In the genomic region with DNA sequence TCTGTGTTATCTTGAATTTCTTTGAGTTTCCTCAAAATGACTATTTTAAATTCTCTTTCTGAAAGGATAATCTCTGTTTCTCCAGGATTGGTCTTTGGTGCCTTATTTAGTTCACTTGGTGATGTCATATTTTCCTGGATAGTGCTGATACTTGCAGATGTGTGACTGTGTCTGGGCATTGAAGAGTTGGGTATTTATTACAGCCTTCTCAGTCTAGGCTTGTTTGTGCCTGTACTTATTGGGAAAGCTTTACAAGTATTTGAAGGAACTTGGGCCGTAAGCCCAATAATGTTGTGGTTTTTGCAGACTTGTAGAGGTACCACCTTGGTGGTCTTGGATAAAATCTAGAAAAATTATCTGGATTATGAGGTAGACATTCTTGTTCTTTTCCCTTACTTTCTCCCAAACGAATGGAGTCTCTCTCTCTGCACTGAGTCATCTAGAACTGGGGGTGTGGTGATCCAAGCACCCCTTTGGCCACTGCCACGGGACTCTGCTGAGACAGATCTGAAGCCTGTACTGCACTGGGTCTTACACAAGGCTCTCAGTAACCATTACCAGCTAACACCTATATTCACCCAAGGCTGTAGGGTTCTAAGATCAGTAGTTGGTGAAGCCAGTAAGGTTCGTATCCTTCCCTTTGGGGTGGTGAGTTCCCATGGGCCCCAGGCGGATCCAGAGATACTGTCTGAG, we compare ENCODE assay signal across 37 cellular contexts.
"Had no signal": no experiment of that assay in that cellular context is flagged by ENCODE, and none has a peak within 500 bp of the region (broad histone marks: within the 10 kb centered on the region; RNA-seq: fewer than 3 reads in every experiment).

No MANE protein-coding gene starts in this region.

- H3K27ac Mint-ChIP-seq: activated B cell treated with CpG ODN at 0.5 μM for 24 hours; activated CD4-positive, alpha-beta memory T cell treated with anti-CD3 and anti-CD28 coated beads for 36 hours; activated naive CD8-positive, alpha-beta T cell treated with anti-CD3 and anti-CD28 coated beads, Interleukin-2, amount 10 ng/mL, durations not matched to agents 7 days and 5 days; T-cell; T-helper 17 cell had no signal

- H3K27ac ChIP-seq: ascending aorta, Peyer's patch, VCaP had no signal

- H3K27me3 Mint-ChIP-seq: activated B cell treated with CpG ODN at 0.5 μM for 24 hours; activated CD4-positive, alpha-beta memory T cell treated with anti-CD3 and anti-CD28 coated beads for 36 hours; activated naive CD8-positive, alpha-beta T cell treated with anti-CD3 and anti-CD28 coated beads, Interleukin-2, amount 10 ng/mL, durations not matched to agents 7 days and 5 days; T-cell; T-helper 17 cell had no signal

- H3K36me3 Mint-ChIP-seq: activated CD4-positive, alpha-beta memory T cell treated with anti-CD3 and anti-CD28 coated beads for 36 hours; activated naive CD8-positive, alpha-beta T cell treated with anti-CD3 and anti-CD28 coated beads, Interleukin-2, amount 10 ng/mL, durations not matched to agents 7 days and 5 days; T-cell had no signal

- H3K4me1 ChIP-seq: ascending aorta, Peyer's patch had no signal

- ATAC-seq: activated T-cell treated with anti-CD3 and anti-CD28 coated beads, Interleukin-2, amount 50 U/mL, for 4 hours; PC-3; Right ventricle myocardium inferior; SK-N-SH treated with all-trans-retinoic acid at 6 μM for 48 hours; T-cell; T-helper 17 cell had no signal

- H3K4me1 Mint-ChIP-seq: activated B cell treated with CpG ODN at 0.5 μM for 24 hours; activated naive CD8-positive, alpha-beta T cell treated with anti-CD3 and anti-CD28 coated beads, Interleukin-2, amount 10 ng/mL, durations not matched to agents 7 days and 5 days; T-cell; T-helper 17 cell had no signal

- H3K4me3 ChIP-seq: ascending aorta, Peyer's patch had no signal

- H3K9me3 ChIP-seq: Peyer's patch had no signal

- H3K4me3 Mint-ChIP-seq: activated B cell treated with CpG ODN at 0.5 μM for 24 hours; activated CD4-positive, alpha-beta memory T cell treated with anti-CD3 and anti-CD28 coated beads for 36 hours; activated naive CD8-positive, alpha-beta T cell treated with anti-CD3 and anti-CD28 coated beads, Interleukin-2, amount 10 ng/mL, durations not matched to agents 7 days and 5 days; activated T-cell treated with anti-CD3 and anti-CD28 coated beads, Interleukin-2, amount 50 U/mL, for 4 hours; T-cell; T-helper 17 cell had no signal

- DNase-seq: activated B cell treated with CpG ODN at 0.5 μM for 24 hours; activated CD4-positive, alpha-beta memory T cell treated with anti-CD3 and anti-CD28 coated beads for 36 hours; activated CD4-positive, alpha-beta T cell treated with anti-CD3 and anti-CD28 coated beads for 4 hours; activated CD4-positive, alpha-beta T cell treated with anti-CD3 and anti-CD28 coated beads, Interleukin-2, amount 50 U/mL, for 1 hour; activated CD4-positive, CD25-positive, alpha-beta regulatory T cell treated with anti-CD3 and anti-CD28 coated beads, Interleukin-2, amount 50 U/mL, for 72 hours; activated CD8-positive, alpha-beta memory T cell treated with anti-CD3 and anti-CD28 coated beads, Interleukin-2, amount 50 U/mL, for 4 hours; activated effector memory CD4-positive, alpha-beta T cell treated with Interleukin-2 at 50 U/mL for 16 hours; activated naive CD4-positive, alpha-beta T cell; activated naive CD4-positive, alpha-beta T cell treated with anti-CD3 and anti-CD28 coated beads, Interleukin-2, amount 50 U/mL, for 16 hours; activated naive CD8-positive, alpha-beta T cell treated with anti-CD3 and anti-CD28 coated beads, Interleukin-2, amount 10 ng/mL, durations not matched to agents 7 days and 5 days; activated T-cell treated with anti-CD3 and anti-CD28 coated beads for 4 hours; activated T-cell treated with anti-CD3 and anti-CD28 coated beads, Interleukin-2, amount 50 U/mL, for 4 hours; amygdala; Kasumi-1; KG1; NCI-H1092 treated with DMSO at 0.1 percent for 48 hours; NCI-H1417; NCI-H146; NCI-H187; NCI-H2029 treated with DMSO at 0.1 percent for 48 hours; NCI-H2107; NCI-H2171; NCI-H510A; NCI-H526; NCI-H748 treated with DMSO at 0.1 percent for 48 hours; NK-92 treated with Interleukin-12 subunit alpha and Interleukin-12 subunit beta, amount 100 ng/mL, for 24 hours; PC-3; Peyer's patch; RPMI8226; SIG-M5; T-cell; T-helper 17 cell; T-helper 9 cell had no signal

- H3K9me3 Mint-ChIP-seq: activated naive CD8-positive, alpha-beta T cell treated with anti-CD3 and anti-CD28 coated beads, Interleukin-2, amount 10 ng/mL, durations not matched to agents 7 days and 5 days had no signal

- H3K27me3 ChIP-seq: ascending aorta, Peyer's patch had no signal

- H3K36me3 ChIP-seq: ascending aorta, Peyer's patch had no signal
